Comparison of ENCODE assay signal across 8 cellular contexts in genomic region chr20:20780127-20780822, GRCh38.
DNase-seq lines count a peak whose midpoint lies in the region; ATAC-seq and TF ChIP-seq lines count a peak whose summit lies in the region.

No MANE protein-coding gene starts in this region.

- 29 to 50% (median 43%) methylated on average over 7 of the region's 7 CpGs for WGBS in spleen, 5 donors

- no peak overlapping the region for H3K27ac ChIP-seq in PC-9
- H3K27ac ChIP-seq in spleen, result peak overlapping the region in 4 of 8 donors; percentile 2 to 79 (median 63)
- no peak overlapping the region for H3K27ac ChIP-seq in effector memory CD4-positive, alpha-beta T cell (ENCODE audit: insufficient read depth, low read length, poor library complexity, severe bottlenecking)

- no peaks in the 10 kb centered on the region for H3K9me2 ChIP-seq in PC-9 (ENCODE audit: insufficient read depth)

- no peak overlapping the region for H2AFZ ChIP-seq in PC-9

- no TSS peak for BruUV-seq in PC-9 (replicated peaks; lab: Mats Ljungman, UMichigan)

- TF ChIP-seq CTCF in PC-9 (conservative IDR thresholded peaks at IDR 0.05) (no peak), spleen (IDR thresholded peaks at IDR 0.05 in 8 of 11, conservative IDR thresholded peaks at IDR 0.05 in 3 of 11) (no peak)

- H3K36me3 ChIP-seq in PC-9 (ENCODE audit: low read depth) (no peaks in the 10 kb centered on the region), spleen (no peaks in the 10 kb centered on the region)
- H3K36me3 ChIP-seq in effector memory CD4-positive, alpha-beta T cell (ENCODE audit: control insufficient read depth, insufficient read depth, low read length), result no peaks in the 10 kb centered on the region

- H3K4me3 ChIP-seq in PC-9 (no peak overlapping the region), spleen (no peak overlapping the region)
- no peak overlapping the region for H3K4me3 ChIP-seq in effector memory CD4-positive, alpha-beta T cell (ENCODE audit: insufficient read depth, low read depth, low read length, poor library complexity, severe bottlenecking)

- ATAC-seq in HG03135 (IDR thresholded peaks at IDR 0.05; ENCODE audit: unreplicated experiment), result peak; percentile 77
- ATAC-seq in Right ventricle myocardium inferior, result peak; percentile 94

- intact Hi-C loops in PC-9 (cut with micrococcal nuclease; ENCODE audit: unreplicated experiment), result no loop called here
- intact Hi-C loops in Right ventricle myocardium inferior (cut with DNase I), result no loop called here
- intact Hi-C loops in spleen (cut with DNase I; ENCODE audit: low total_unique reads), result no loop called here

- POLR2A ChIA-PET in PC-9 (lab: Charles Lee; ENCODE audit: unreplicated experiment), result no interaction called here

- no peak for TF ChIP-seq POLR2A in spleen (IDR thresholded peaks at IDR 0.05)

- no peaks in the 10 kb centered on the region for H3K9me3 ChIP-seq in PC-9 (ENCODE audit: insufficient read depth, low read depth)
- H3K9me3 ChIP-seq in spleen, result peaks cover 0 to 8% (median 0%) of the 10 kb centered on the region in 8 donors
- no peaks in the 10 kb centered on the region for H3K9me3 ChIP-seq in effector memory CD4-positive, alpha-beta T cell (ENCODE audit: control insufficient read depth, low read length)

- H3K27me3 ChIP-seq in PC-9 (ENCODE audit: insufficient read depth, low read depth) (peaks cover 43% of the 10 kb centered on the region), spleen (replicated peaks in 1 of 7) (peaks cover 0 to 27% (median 0%) of the 10 kb centered on the region in 7 donors)
- no peaks in the 10 kb centered on the region for H3K27me3 ChIP-seq in effector memory CD4-positive, alpha-beta T cell (replicated peaks; ENCODE audit: control insufficient read depth, insufficient read depth, low read length, poor library complexity, severe bottlenecking)

- H3K4me2 ChIP-seq in PC-9, result peak overlapping the region; percentile 9

- H4K20me1 ChIP-seq in PC-9 (ENCODE audit: insufficient read depth), result no peaks in the 10 kb centered on the region

- H3K79me2 ChIP-seq in PC-9 (ENCODE audit: low read depth), result no peaks in the 10 kb centered on the region

- H3K4me1 ChIP-seq in PC-9 (replicated peaks; ENCODE audit: insufficient read depth), result no peaks in the 10 kb centered on the region
- H3K4me1 ChIP-seq in spleen, result peaks cover 0 to 35% (median 3%) of the 10 kb centered on the region in 6 donors
- H3K4me1 ChIP-seq in effector memory CD4-positive, alpha-beta T cell (ENCODE audit: control insufficient read depth, insufficient read depth, low read length, poor library complexity, severe bottlenecking), result no peaks in the 10 kb centered on the region

- H3F3A ChIP-seq in PC-9 (ENCODE audit: insufficient read depth, low read depth), result no peaks in the 10 kb centered on the region

- CTCF ChIA-PET in PC-9 (lab: Charles Lee), result no interaction called here

- DNase-seq in GDM1 (lab: John Stamatoyannopoulos, UW), result peak; percentile 69
- peak; percentile 37 to 80 for DNase-seq in PC-9
- DNase-seq in Right ventricle myocardium inferior (ENCODE audit: missing footprints), result peak; percentile 92
- DNase-seq in spleen, result peak; percentile 89
- DNase-seq in inferior parietal cortex (ENCODE audit: extremely low spot score), result no peak
- DNase-seq in activated CD4-positive, alpha-beta T cell treated with anti-CD3 and anti-CD28 coated beads, Interleukin-2, amount 50 U/mL, for 4 hours, result no peak
- DNase-seq in effector memory CD4-positive, alpha-beta T cell, result no peak

Comparison
In these comparisons a context has a peak if more than half of its experiments do, and no peak if none do; other contexts are left out.
1. DNase-seq: peak in GDM1 (single experiment), PC-9 (2 of 2), Right ventricle myocardium inferior (single experiment) and spleen (single experiment); none in inferior parietal cortex (single experiment), activated CD4-positive, alpha-beta T cell treated with anti-CD3 and anti-CD28 coated beads, Interleukin-2, amount 50 U/mL, for 4 hours (0 of 2) and effector memory CD4-positive, alpha-beta T cell (0 of 3).